Comparison of ENCODE assay signal across 11 cellular contexts in the genomic region with DNA sequence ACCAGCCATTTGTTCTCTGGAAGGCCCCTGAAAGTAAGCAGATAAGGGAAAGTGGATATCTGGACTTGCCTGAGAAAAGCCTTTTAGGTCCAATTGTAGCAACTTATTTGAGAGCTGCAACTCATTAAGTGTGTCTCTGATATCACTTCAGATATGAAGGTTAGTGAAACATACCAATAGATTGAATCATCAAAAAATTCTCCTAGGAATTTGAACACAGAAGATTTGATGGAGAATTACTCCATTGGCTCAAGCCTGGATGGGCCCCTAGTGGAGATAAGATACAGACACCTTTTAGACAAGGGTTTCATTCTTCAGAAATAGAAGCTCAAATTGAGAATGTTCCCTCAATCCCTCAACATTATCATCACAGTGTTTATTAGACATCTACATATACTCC.
DNase-seq lines count a peak whose midpoint lies in the region; ATAC-seq and TF ChIP-seq lines count a peak whose summit lies in the region.
"Had no signal": no experiment of that assay in that cellular context is flagged by ENCODE, and none has a peak within 500 bp of the region (broad histone marks: within the 10 kb centered on the region; RNA-seq: fewer than 3 reads in every experiment).

No MANE protein-coding gene starts in this region.

- TF ChIP-seq CTCF in epithelial cell of esophagus (IDR thresholded peaks at IDR 0.05; ENCODE audit: insufficient read depth, low read depth, low read length, missing control alignments) (peak; percentile 29), osteoblast (IDR thresholded peaks at IDR 0.05; ENCODE audit: extremely low read depth, low read depth, low read length) (peak; percentile 47), upper lobe of left lung (IDR thresholded peaks at IDR 0.05) (no peak)

- H3K27ac ChIP-seq in osteoblast (ENCODE audit: low read depth, low read length): no peak overlapping the region
- no peak overlapping the region for H3K27ac ChIP-seq in upper lobe of left lung
- H3K27ac ChIP-seq: adrenal gland had no signal

- H3K27me3 ChIP-seq in osteoblast (ENCODE audit: insufficient read depth, low read length) (no peaks in the 10 kb centered on the region), upper lobe of left lung (no peaks in the 10 kb centered on the region)
- H3K27me3 ChIP-seq: adrenal gland had no signal

- no peak overlapping the region for H3K4me3 ChIP-seq in epithelial cell of esophagus (ENCODE audit: low read length)
- H3K4me3 ChIP-seq in osteoblast (ENCODE audit: insufficient read depth, low read length): no peak overlapping the region
- no peak overlapping the region for H3K4me3 ChIP-seq in upper lobe of left lung
- H3K4me3 ChIP-seq: adrenal gland had no signal

- H3K4me1 ChIP-seq in osteoblast (ENCODE audit: insufficient read depth, low read length) (no peaks in the 10 kb centered on the region), upper lobe of left lung (no peaks in the 10 kb centered on the region)
- H3K4me1 ChIP-seq: adrenal gland had no signal

- H3K4me1 Mint-ChIP-seq in T-cell: no peaks in the 10 kb centered on the region

- POLR2A ChIA-PET in T-cell (lab: Charles Lee): no interaction called here

- no peak overlapping the region for H3K4me2 ChIP-seq in osteoblast (ENCODE audit: insufficient read depth, low read length)

- no peak for TF ChIP-seq EP300 in upper lobe of left lung (IDR thresholded peaks at IDR 0.05)

- no peak overlapping the region for H3K4me3 Mint-ChIP-seq in T-cell

- no peaks in the 10 kb centered on the region for H3K79me2 ChIP-seq in osteoblast (ENCODE audit: insufficient read depth, low read length)

- CTCF ChIA-PET in T-cell (lab: Charles Lee): no interaction called here

- H3K36me3 ChIP-seq in osteoblast (ENCODE audit: insufficient read depth, low read length): no peaks in the 10 kb centered on the region
- no peaks in the 10 kb centered on the region for H3K36me3 ChIP-seq in upper lobe of left lung
- H3K36me3 ChIP-seq: adrenal gland had no signal

- peak; percentile 82 for DNase-seq in EL
- peak; percentile 33 for DNase-seq in OCI-M1 (lab: John Stamatoyannopoulos, UW)
- DNase-seq in epithelial cell of esophagus (ENCODE audit: low read depth): peak; percentile 26
- DNase-seq in osteoblast (ENCODE audit: insufficient read length, low spot score, missing footprints): no peak
- no peak for DNase-seq in T-cell
- DNase-seq in upper lobe of left lung: no peak
- DNase-seq: adrenal gland, DMS153, NCI-H1417 treated with DMSO at 0.1 percent for 48 hours, T1000 had no signal

- no peak overlapping the region for H2AFZ ChIP-seq in osteoblast (ENCODE audit: low read length)

- TF ChIP-seq POLR2A in upper lobe of left lung (IDR thresholded peaks at IDR 0.05): no peak

- no peaks in the 10 kb centered on the region for H3K9me3 Mint-ChIP-seq in T-cell

- no peaks in the 10 kb centered on the region for H3K9me3 ChIP-seq in osteoblast (ENCODE audit: low read depth, low read length)
- no peaks in the 10 kb centered on the region for H3K9me3 ChIP-seq in upper lobe of left lung
- H3K9me3 ChIP-seq: adrenal gland had no signal

- no peaks in the 10 kb centered on the region for H3K27me3 Mint-ChIP-seq in T-cell

- ATAC-seq in T-cell (replicated peaks in 1 of 4) (no peak), upper lobe of left lung (ENCODE audit: low FRiP score in 2 of 2) (no peak), HG03095 (IDR thresholded peaks at IDR 0.05; ENCODE audit: unreplicated experiment) (no peak)

- peaks cover 13% of the 10 kb centered on the region for H3K36me3 Mint-ChIP-seq in T-cell

- no peaks in the 10 kb centered on the region for H4K20me1 ChIP-seq in osteoblast (ENCODE audit: insufficient read depth, low read length)

- no peak overlapping the region for H3K27ac Mint-ChIP-seq in T-cell

Comparison
In these comparisons a context has a peak if more than half of its experiments do, and no peak if none do; other contexts are left out.
1. DNase-seq: peak in EL (single experiment), OCI-M1 (single experiment) and epithelial cell of esophagus (single experiment); none in osteoblast (single experiment), T-cell (0 of 34) and upper lobe of left lung (0 of 2).
2. CTCF ChIP-seq: peak in epithelial cell of esophagus (single experiment) and osteoblast (single experiment); none in upper lobe of left lung (0 of 6).